ENCODE assay signal across 11 cellular contexts in the genomic region with DNA sequence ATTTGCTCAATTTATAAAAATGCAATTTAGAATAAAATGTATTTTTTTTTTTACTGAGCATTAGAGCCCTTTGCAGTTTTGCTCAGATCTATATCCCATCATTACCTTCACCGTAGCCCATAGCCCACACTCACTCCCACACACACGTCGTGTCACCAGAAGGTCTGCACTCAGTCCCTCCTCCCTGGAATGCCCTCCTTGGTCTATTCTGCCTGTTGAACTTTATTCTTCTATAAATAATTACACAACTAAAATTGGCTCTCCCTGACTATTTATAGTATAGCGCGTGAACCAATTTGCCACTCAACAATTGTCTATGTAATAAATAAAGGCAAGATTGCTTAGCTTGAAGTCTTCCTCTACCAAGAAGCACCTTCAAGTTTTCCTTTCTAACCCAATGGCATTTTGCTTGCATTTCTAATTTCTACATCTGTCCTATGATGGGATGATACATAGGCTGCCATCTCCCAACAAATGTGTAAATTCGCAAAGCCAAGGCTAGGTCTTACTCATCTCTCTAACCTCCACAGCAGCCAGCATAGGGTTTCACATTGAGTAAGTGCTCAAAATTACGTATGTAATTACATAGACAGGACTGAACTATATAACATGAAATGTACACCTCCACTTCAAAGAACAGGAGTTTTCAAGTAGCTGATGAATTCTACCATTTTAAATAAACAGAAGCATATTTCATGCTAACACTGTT.
A peak's percentile ranks its signal among the peaks of the same experiment; 100 is the strongest.
DNase-seq lines count a peak whose midpoint lies in the region; ATAC-seq and TF ChIP-seq lines count a peak whose summit lies in the region.
"Had no signal": no experiment of that assay in that cellular context is flagged by ENCODE, and none has a peak within 500 bp of the region (broad histone marks: within the 10 kb centered on the region; RNA-seq: fewer than 3 reads in every experiment).

No MANE protein-coding gene starts in this region.

- peak; percentile 84 for ATAC-seq in GM18498 (IDR thresholded peaks at IDR 0.05; ENCODE audit: unreplicated experiment)
- ATAC-seq in GM18907 (IDR thresholded peaks at IDR 0.05; ENCODE audit: unreplicated experiment): peak; percentile 71
- ATAC-seq in HG02884 (IDR thresholded peaks at IDR 0.05; ENCODE audit: unreplicated experiment): peak; percentile 90
- ATAC-seq in upper lobe of left lung (ENCODE audit: low FRiP score in 2 of 2): no peak

- H3K9me3 ChIP-seq in upper lobe of left lung: no peaks in the 10 kb centered on the region
- H3K9me3 ChIP-seq: SJSA1 had no signal

- peaks cover 13% of the 10 kb centered on the region for H3K4me1 Mint-ChIP-seq in T-helper 2 cell treated with Interferon-gamma antibody and Interleukin-4, amounts not matched to agents 5 μg/mL and 100 μg/mL, for 36 hours (ENCODE audit: low read depth)

- WGBS in upper lobe of left lung, 2 donors: 86 to 90% methylated on average over 7 of the region's 7 CpGs

- H3K9me3 Mint-ChIP-seq in T-helper 2 cell treated with Interferon-gamma antibody and Interleukin-4, amounts not matched to agents 5 μg/mL and 100 μg/mL, for 36 hours: no peaks in the 10 kb centered on the region

- peaks cover 80% of the 10 kb centered on the region for H3K27me3 Mint-ChIP-seq in T-helper 2 cell treated with Interferon-gamma antibody and Interleukin-4, amounts not matched to agents 5 μg/mL and 100 μg/mL, for 36 hours (ENCODE audit: low read depth)

- no peaks in the 10 kb centered on the region for H3K4me1 ChIP-seq in upper lobe of left lung

- no peaks in the 10 kb centered on the region for H3K36me3 ChIP-seq in upper lobe of left lung
- H3K36me3 ChIP-seq: SJSA1 had no signal

- no peak overlapping the region for H3K4me3 ChIP-seq in upper lobe of left lung
- H3K4me3 ChIP-seq: SJSA1 had no signal

- no peak for TF ChIP-seq EP300 in upper lobe of left lung (IDR thresholded peaks at IDR 0.05)

- H3K4me3 Mint-ChIP-seq in T-helper 2 cell treated with Interferon-gamma antibody and Interleukin-4, amounts not matched to agents 5 μg/mL and 100 μg/mL, for 36 hours: peak overlapping the region; percentile 6

- H3K36me3 Mint-ChIP-seq in T-helper 2 cell treated with Interferon-gamma antibody and Interleukin-4, amounts not matched to agents 5 μg/mL and 100 μg/mL, for 36 hours (ENCODE audit: low read depth): no peaks in the 10 kb centered on the region

- H3K27ac ChIP-seq in upper lobe of left lung: no peak overlapping the region
- H3K27ac ChIP-seq: SJSA1 had no signal

- no peak for TF ChIP-seq CTCF in upper lobe of left lung (IDR thresholded peaks at IDR 0.05)

- TF ChIP-seq POLR2A in upper lobe of left lung (IDR thresholded peaks at IDR 0.05): no peak

- peak; percentile 46 for DNase-seq in T-helper 2 cell treated with Interferon-gamma antibody and Interleukin-4, amounts not matched to agents 5 μg/mL and 100 μg/mL, for 36 hours (ENCODE audit: low spot score)
- DNase-seq in NCI-H187 (lab: John Stamatoyannopoulos, UW) (no peak), SKM-1 treated with dmso at 0.1 percent for 144 hours (lab: John Stamatoyannopoulos, UW; ENCODE audit: unreplicated experiment) (no peak), upper lobe of left lung (no peak), DMS153 treated with DMSO at 0.1 percent for 48 hours (lab: John Stamatoyannopoulos, UW; ENCODE audit: unreplicated experiment) (no peak)
- DNase-seq: cerebellar nuclear complex, NCI-H1930 had no signal

- H3K27ac Mint-ChIP-seq in T-helper 2 cell treated with Interferon-gamma antibody and Interleukin-4, amounts not matched to agents 5 μg/mL and 100 μg/mL, for 36 hours: no peak overlapping the region

- no peaks in the 10 kb centered on the region for H3K27me3 ChIP-seq in upper lobe of left lung
- H3K27me3 ChIP-seq: SJSA1 had no signal

Comparison
In these comparisons a context has a peak if more than half of its experiments do, and no peak if none do; other contexts are left out.
1. ATAC-seq: peak in GM18498 (single experiment), GM18907 (single experiment) and HG02884 (single experiment); none in upper lobe of left lung (0 of 2).